In the genomic region with DNA sequence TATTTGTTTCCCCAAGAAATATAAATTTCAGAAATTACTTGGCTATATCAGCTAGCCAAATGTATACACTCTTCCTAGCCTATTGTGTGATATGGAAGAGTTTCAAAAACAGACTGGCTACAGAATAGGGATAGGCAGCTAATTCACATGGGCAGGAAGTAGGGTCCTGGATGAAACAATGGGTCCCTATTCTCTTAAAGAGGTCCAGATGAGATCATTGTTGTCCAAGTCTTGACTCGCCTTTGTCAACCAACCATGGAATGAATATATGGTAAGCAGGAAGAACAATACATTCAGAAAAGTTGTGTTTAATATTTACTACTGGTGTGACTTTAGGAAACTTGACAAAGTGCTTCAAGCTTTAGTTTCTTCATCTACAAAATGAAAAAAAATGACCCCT, we compare ENCODE assay signal across 19 cellular contexts.
DNase-seq lines count a peak whose midpoint lies in the region; ATAC-seq and TF ChIP-seq lines count a peak whose summit lies in the region.
"Had no signal": no experiment of that assay in that cellular context is flagged by ENCODE, and none has a peak within 500 bp of the region (broad histone marks: within the 10 kb centered on the region; RNA-seq: fewer than 3 reads in every experiment).

No MANE protein-coding gene starts in this region.

- WGBS in mammary epithelial cell (ENCODE audit: low coverage, missing lambda C conversion rate): 0% methylated on average over 1 of the region's 1 CpG

- BruUV-seq in mammary epithelial cell (replicated peaks; lab: Mats Ljungman, UMichigan): no TSS peak

- H3K27me3 ChIP-seq in mammary epithelial cell (ENCODE audit: insufficient read depth, low read length) (no peaks in the 10 kb centered on the region), breast epithelium (no peaks in the 10 kb centered on the region)
- H3K27me3 ChIP-seq in effector memory CD4-positive, alpha-beta T cell (replicated peaks; ENCODE audit: control insufficient read depth, insufficient read depth, low read length, poor library complexity, severe bottlenecking): no peaks in the 10 kb centered on the region
- H3K27me3 ChIP-seq: BLaER1, SJSA1 had no signal

- DNase-seq in mammary epithelial cell (peak; percentile 68), breast epithelium (ENCODE audit: low spot score in 2 of 2) (no peak), epithelial cell of prostate (ENCODE audit: low read depth, low spot score) (peak; percentile 24), lung microvascular endothelial cell (ENCODE audit: low read depth in 2 of 2) (peak; percentile 59 to 70), NCI-H69 (lab: John Stamatoyannopoulos, UW) (no peak), T-helper 9 cell (no peak)
- DNase-seq in effector memory CD4-positive, alpha-beta T cell: no peak
- DNase-seq: 8988T; CD8-positive, alpha-beta T cell; GDM1; KG1; NCI-H1436; NCI-H2029 treated with DMSO at 0.1 percent for 48 hours; NCI-H446 treated with DMSO at 0.1 percent for 48 hours; NCI-H82; PC-9 had no signal

- H2AFZ ChIP-seq in mammary epithelial cell (ENCODE audit: low read depth, low read length): no peak overlapping the region
- H2AFZ ChIP-seq: PC-9 had no signal

- intact Hi-C loops in mammary epithelial cell (cut with micrococcal nuclease) (no loop called here), breast epithelium (cut with DNase I; ENCODE audit: low total_unique reads) (no loop called here)

- no peaks in the 10 kb centered on the region for H4K20me1 ChIP-seq in mammary epithelial cell (ENCODE audit: insufficient read depth, low read length)
- H4K20me1 ChIP-seq: BLaER1 had no signal

- H3K4me3 ChIP-seq in mammary epithelial cell (replicated peaks in 1 of 3; ENCODE audit: insufficient read depth in 1 of 3, low read depth in 2 of 3, low read length in 3 of 3) (no peak overlapping the region), breast epithelium (no peak overlapping the region)
- no peak overlapping the region for H3K4me3 ChIP-seq in effector memory CD4-positive, alpha-beta T cell (ENCODE audit: insufficient read depth, low read depth, low read length, poor library complexity, severe bottlenecking)
- H3K4me3 ChIP-seq: BLaER1, PC-9, SJSA1 had no signal

- no peak for TF ChIP-seq CTCF in mammary epithelial cell (conservative IDR thresholded peaks at IDR 0.05 in 1 of 2, IDR thresholded peaks at IDR 0.05 in 1 of 2; ENCODE audit: extremely low read depth in 1 of 2, insufficient read depth in 1 of 2, low read depth in 1 of 2, low read length in 2 of 2)
- TF ChIP-seq CTCF in breast epithelium (IDR thresholded peaks at IDR 0.05): no peak

- H3K79me2 ChIP-seq in mammary epithelial cell (ENCODE audit: insufficient read depth, low read length): no peaks in the 10 kb centered on the region

- H3K9me3 ChIP-seq in mammary epithelial cell (replicated peaks; ENCODE audit: insufficient read depth, low read length) (no peaks in the 10 kb centered on the region), breast epithelium (no peaks in the 10 kb centered on the region)
- H3K9me3 ChIP-seq in effector memory CD4-positive, alpha-beta T cell (ENCODE audit: control insufficient read depth, low read length): no peaks in the 10 kb centered on the region
- H3K9me3 ChIP-seq: BLaER1, SJSA1 had no signal

- H3K4me2 ChIP-seq in mammary epithelial cell (ENCODE audit: insufficient read depth, low read depth, low read length): peak overlapping the region; percentile 57
- H3K4me2 ChIP-seq: BLaER1, PC-9 had no signal

- CTCF ChIA-PET in mammary epithelial cell (lab: Charles Lee; ENCODE audit: low non-redundant PET): no interaction called here

- TF ChIP-seq POLR2A in breast epithelium (IDR thresholded peaks at IDR 0.05): no peak

- in situ Hi-C loops in mammary epithelial cell (cut with MboI; ENCODE audit: low sequenced_read_pairs in 2 of 2): no loop called here

- ATAC-seq in GM21786 (IDR thresholded peaks at IDR 0.05; ENCODE audit: unreplicated experiment): no peak
- ATAC-seq: CD8-positive, alpha-beta T cell had no signal

- no peaks in the 10 kb centered on the region for H3K36me3 ChIP-seq in mammary epithelial cell (ENCODE audit: insufficient read depth, low read length)
- H3K36me3 ChIP-seq in breast epithelium: no peaks in the 10 kb centered on the region
- H3K36me3 ChIP-seq in effector memory CD4-positive, alpha-beta T cell (ENCODE audit: control insufficient read depth, insufficient read depth, low read length): peaks cover 3% of the 10 kb centered on the region
- H3K36me3 ChIP-seq: SJSA1 had no signal

- H3K27ac ChIP-seq in mammary epithelial cell (ENCODE audit: insufficient read depth, low read depth, low read length) (no peak overlapping the region), breast epithelium (no peak overlapping the region), epithelial cell of prostate (peak overlapping the region; percentile 20)
- no peak overlapping the region for H3K27ac ChIP-seq in effector memory CD4-positive, alpha-beta T cell (ENCODE audit: insufficient read depth, low read length, poor library complexity, severe bottlenecking)
- H3K27ac ChIP-seq: BLaER1, PC-9, SJSA1 had no signal

- H3K9ac ChIP-seq in mammary epithelial cell (ENCODE audit: insufficient read depth, low read length): no peak overlapping the region
- H3K9ac ChIP-seq: BLaER1 had no signal

- dilution Hi-C loops in mammary epithelial cell (cut with HindIII; ENCODE audit: low sequenced_read_pairs): no loop called here

- H3K4me1 ChIP-seq in mammary epithelial cell (ENCODE audit: insufficient read depth, low read length): peaks cover 10% of the 10 kb centered on the region
- H3K4me1 ChIP-seq in breast epithelium: no peaks in the 10 kb centered on the region
- H3K4me1 ChIP-seq in effector memory CD4-positive, alpha-beta T cell (ENCODE audit: control insufficient read depth, insufficient read depth, low read length, poor library complexity, severe bottlenecking): no peaks in the 10 kb centered on the region
- H3K4me1 ChIP-seq: SJSA1 had no signal

Comparison
In these comparisons a context has a peak if more than half of its experiments do, and no peak if none do; other contexts are left out.
1. DNase-seq: peak in mammary epithelial cell (single experiment), epithelial cell of prostate (single experiment) and lung microvascular endothelial cell (2 of 2); none in breast epithelium (0 of 2), NCI-H69 (single experiment), effector memory CD4-positive, alpha-beta T cell (0 of 3) and T-helper 9 cell (single experiment).